26 cellular contexts compared by ENCODE assay signal in genomic region chr3:182124187-182124586, GRCh38.
A peak's percentile ranks its signal among the peaks of the same experiment; 100 is the strongest.
DNase-seq lines count a peak whose midpoint lies in the region; ATAC-seq, FAIRE-seq and TF ChIP-seq lines count a peak whose summit lies in the region.
"Had no signal": no experiment of that assay in that cellular context is flagged by ENCODE, and none has a peak within 500 bp of the region (broad histone marks: within the 10 kb centered on the region; RNA-seq: fewer than 3 reads in every experiment).

No MANE protein-coding gene starts in this region.

- H3K27me3 ChIP-seq in bronchial epithelial cell (ENCODE audit: control insufficient read depth, insufficient read depth, low read length) (no peaks in the 10 kb centered on the region), trophoblast cell (ENCODE audit: insufficient read depth, low read length) (no peaks in the 10 kb centered on the region)
- H3K27me3 ChIP-seq: BE2C had no signal

- no peak overlapping the region for H4K8ac ChIP-seq in trophoblast cell (ENCODE audit: low read depth, low read length)

- H3K79me1 ChIP-seq in trophoblast cell (ENCODE audit: low read length): no peaks in the 10 kb centered on the region

- no CpG with 5 or more reads among the region's 3 CpGs for WGBS in trophoblast cell (ENCODE audit: extremely low coverage, insufficient coverage, insufficient read length)

- H2BK5ac ChIP-seq in trophoblast cell (ENCODE audit: low read depth, low read length, poor library complexity): no peak overlapping the region

- H2BK12ac ChIP-seq in trophoblast cell (ENCODE audit: low read length): no peak overlapping the region

- DNase-seq in NCI-H69 (lab: John Stamatoyannopoulos, UW) (peak; percentile 67), bronchial epithelial cell (ENCODE audit: low read depth) (no peak), trophoblast cell (peak; percentile 54 to 62), GDM1 (lab: John Stamatoyannopoulos, UW) (no peak), NCI-H1436 treated with DMSO at 0.1 percent for 48 hours (lab: John Stamatoyannopoulos, UW) (no peak), NCI-H1930 (lab: John Stamatoyannopoulos, UW) (no peak)
- DNase-seq: ACHN; BE2C; C1 segment of cervical spinal cord; CD4-positive, CD25-positive, alpha-beta regulatory T cell; CD8-positive, alpha-beta memory T cell; COR-L47; DMS153; DMS79; GF-D8; HCEC 1CT; KBM-7 had no signal

- peak; percentile 53 for ATAC-seq in stimulated activated memory B cell treated with anti-CD40 and anti-IgM and Interleukin-4, amounts not matched to agents 10 μg/mL and 1 μg/mL and 100 μg/mL, for 72 hours
- no peak for ATAC-seq in GM21423 (IDR thresholded peaks at IDR 0.05; ENCODE audit: unreplicated experiment)
- ATAC-seq: GM23338, HepG2 had no signal

- no peaks in the 10 kb centered on the region for H3K27me3 Mint-ChIP-seq in stimulated activated memory B cell treated with anti-CD40 and anti-IgM and Interleukin-4, amounts not matched to agents 10 μg/mL and 1 μg/mL and 100 μg/mL, for 72 hours
- H3K27me3 Mint-ChIP-seq: CD4-positive, CD25-positive, alpha-beta regulatory T cell; CD8-positive, alpha-beta memory T cell had no signal

- no peaks in the 10 kb centered on the region for H3K36me3 Mint-ChIP-seq in stimulated activated memory B cell treated with anti-CD40 and anti-IgM and Interleukin-4, amounts not matched to agents 10 μg/mL and 1 μg/mL and 100 μg/mL, for 72 hours
- H3K36me3 Mint-ChIP-seq: CD4-positive, CD25-positive, alpha-beta regulatory T cell; CD8-positive, alpha-beta memory T cell; IgD-negative memory B cell had no signal

- no peak overlapping the region for H3K4me3 Mint-ChIP-seq in stimulated activated memory B cell treated with anti-CD40 and anti-IgM and Interleukin-4, amounts not matched to agents 10 μg/mL and 1 μg/mL and 100 μg/mL, for 72 hours
- H3K4me3 Mint-ChIP-seq: CD4-positive, CD25-positive, alpha-beta regulatory T cell; CD8-positive, alpha-beta memory T cell; GM23338; IgD-negative memory B cell had no signal

- no peak overlapping the region for H3K14ac ChIP-seq in trophoblast cell (ENCODE audit: low read length)

- no peaks in the 10 kb centered on the region for H3K4me1 Mint-ChIP-seq in stimulated activated memory B cell treated with anti-CD40 and anti-IgM and Interleukin-4, amounts not matched to agents 10 μg/mL and 1 μg/mL and 100 μg/mL, for 72 hours
- H3K4me1 Mint-ChIP-seq: CD8-positive, alpha-beta memory T cell; IgD-negative memory B cell had no signal

- H3K9me3 Mint-ChIP-seq in stimulated activated memory B cell treated with anti-CD40 and anti-IgM and Interleukin-4, amounts not matched to agents 10 μg/mL and 1 μg/mL and 100 μg/mL, for 72 hours: no peaks in the 10 kb centered on the region
- H3K9me3 Mint-ChIP-seq: GM23338 had no signal

- no peaks in the 10 kb centered on the region for H3K4me1 ChIP-seq in trophoblast cell (ENCODE audit: control insufficient read depth in 1 of 2, insufficient read depth in 2 of 2, low read length in 2 of 2)
- H3K4me1 ChIP-seq: BE2C had no signal

- no peak overlapping the region for H3K9ac ChIP-seq in trophoblast cell (ENCODE audit: low read length)

- peak; percentile 52 for FAIRE-seq in bronchial epithelial cell (lab: Jason Lieb, UNC)
- FAIRE-seq: A204.1, GM19239, HepG2, HTR-8/SVneo had no signal

- no peak for TF ChIP-seq CTCF in bronchial epithelial cell (IDR thresholded peaks at IDR 0.05; ENCODE audit: insufficient read depth, low read length, severe bottlenecking)

- H3K27ac Mint-ChIP-seq in stimulated activated memory B cell treated with anti-CD40 and anti-IgM and Interleukin-4, amounts not matched to agents 10 μg/mL and 1 μg/mL and 100 μg/mL, for 72 hours: no peak overlapping the region
- H3K27ac Mint-ChIP-seq: CD4-positive, CD25-positive, alpha-beta regulatory T cell; CD8-positive, alpha-beta memory T cell; GM23338; IgD-negative memory B cell had no signal

- H3K36me3 ChIP-seq in bronchial epithelial cell (ENCODE audit: control insufficient read depth, insufficient read depth, low read length) (no peaks in the 10 kb centered on the region), trophoblast cell (ENCODE audit: control insufficient read depth in 1 of 2, insufficient read depth in 2 of 2, low read length in 2 of 2) (no peaks in the 10 kb centered on the region)
- H3K36me3 ChIP-seq: BE2C had no signal

- no peak overlapping the region for H4K12ac ChIP-seq in trophoblast cell (ENCODE audit: low read depth, low read length)

- no peak overlapping the region for H2AFZ ChIP-seq in trophoblast cell (ENCODE audit: insufficient read depth, low read length, poor library complexity)
- H2AFZ ChIP-seq: GM23338 had no signal

- no peak overlapping the region for H3K18ac ChIP-seq in trophoblast cell (ENCODE audit: low read length)

- no peak overlapping the region for H2BK120ac ChIP-seq in trophoblast cell (ENCODE audit: insufficient read depth, low read length, poor library complexity)

- no peak overlapping the region for H4K91ac ChIP-seq in trophoblast cell (ENCODE audit: low read depth, low read length)

- no peak overlapping the region for H3K4me2 ChIP-seq in trophoblast cell (ENCODE audit: low read length)

- no peaks in the 10 kb centered on the region for H3K9me3 ChIP-seq in trophoblast cell (ENCODE audit: insufficient read depth, low read depth, low read length)
- H3K9me3 ChIP-seq: BE2C had no signal

- no peak overlapping the region for H3K4me3 ChIP-seq in bronchial epithelial cell (ENCODE audit: low read depth, low read length)
- no peak overlapping the region for H3K4me3 ChIP-seq in trophoblast cell (ENCODE audit: low read depth, low read length)
- H3K4me3 ChIP-seq: GM23338 had no signal

- no peaks in the 10 kb centered on the region for H3K79me2 ChIP-seq in trophoblast cell (ENCODE audit: control insufficient read depth, insufficient read depth, low read length, poor library complexity)

- H3K23ac ChIP-seq in trophoblast cell (ENCODE audit: low read length): no peak overlapping the region

- H2AK5ac ChIP-seq in trophoblast cell (ENCODE audit: low read length): no peak overlapping the region

- H3K27ac ChIP-seq in trophoblast cell (ENCODE audit: low read depth, low read length): no peak overlapping the region
- H3K27ac ChIP-seq: HL-60 had no signal

- no peak overlapping the region for H3K4ac ChIP-seq in trophoblast cell (ENCODE audit: low read depth, low read length)

Comparison
In these comparisons a context has a peak if more than half of its experiments do, and no peak if none do; other contexts are left out.
1. DNase-seq: peak in NCI-H69 (single experiment) and trophoblast cell (2 of 2); none in bronchial epithelial cell (single experiment), GDM1 (single experiment), NCI-H1436 treated with DMSO at 0.1 percent for 48 hours (single experiment) and NCI-H1930 (0 of 2).